25 cellular contexts compared by ENCODE assay signal in genomic region chr4:77804471-77804870, GRCh38. TPM values are rescaled to one million over a fixed set of nuclear protein-coding genes. Genes with fewer than 3 reads are reported as not detected.
DNase-seq lines count a peak whose midpoint lies in the region; ATAC-seq, FAIRE-seq and TF ChIP-seq lines count a peak whose summit lies in the region.
"Had no signal": no experiment of that assay in that cellular context is flagged by ENCODE, and none has a peak within 500 bp of the region (broad histone marks: within the 10 kb centered on the region; RNA-seq: fewer than 3 reads in every experiment).

No MANE protein-coding gene starts in this region.

- peaks cover 0 to 64% (median 45%) of the 10 kb centered on the region in 9 donors for H3K4me1 ChIP-seq in heart right ventricle
- H3K4me1 ChIP-seq: SJCRH30 had no signal

- no peak overlapping the region for H3K4me3 ChIP-seq in fibroblast of mammary gland (ENCODE audit: control insufficient read depth, low read depth, low read length)
- no peak overlapping the region for H3K4me3 ChIP-seq in heart right ventricle
- H3K4me3 ChIP-seq: BLaER1, body of pancreas, HAP-1, SJCRH30 had no signal

- H3K27ac ChIP-seq in heart right ventricle, result no peak overlapping the region
- H3K27ac ChIP-seq: BLaER1, body of pancreas, SJCRH30 had no signal

- DNase-seq in EL (peak; percentile 40), amniotic epithelial cell (ENCODE audit: low read depth) (peak; percentile 22), fibroblast of mammary gland (ENCODE audit: low read depth) (peak; percentile 20), NOMO-1 treated with DMSO at 0.1 percent for 48 hours (lab: John Stamatoyannopoulos, UW; ENCODE audit: unreplicated experiment) (no peak), heart right ventricle (no peak), HuH-7.5 (ENCODE audit: low spot score) (no peak)
- DNase-seq: ACHN; activated naive CD4-positive, alpha-beta T cell treated with Interleukin-2 at 50 U/mL for 16 hours; body of pancreas; endodermal cell; naive B cell; NCI-H2171; NCI-H510A treated with DMSO at 0.1 percent for 48 hours; NK-92 treated with Interleukin-12 subunit alpha and Interleukin-12 subunit beta, amount 100 ng/mL, for 24 hours; SJCRH30; stimulated activated CD4-positive, alpha-beta T cell treated with anti-CD3 and anti-CD28 coated beads, Interleukin-4, amount 100 ng/mL, for 1 hour; stimulated activated naive CD8-positive, alpha-beta T cell treated with anti-CD3 and anti-CD28 coated beads, Interleukin-15, Interleukin-2, amounts not matched to agents 100 U/mL and 50 U/mL, for 24 hours had no signal

- intact Hi-C loops in heart right ventricle (cut with DNase I), result no loop called here

- no peaks in the 10 kb centered on the region for H3K27me3 ChIP-seq in heart right ventricle
- H3K27me3 ChIP-seq: BLaER1, body of pancreas, SJCRH30 had no signal

- peak; percentile 32 for FAIRE-seq in A204.1 (lab: Jason Lieb, UNC)
- FAIRE-seq: colon, RCC 7860 had no signal

- H3K36me3 ChIP-seq in heart right ventricle, result no peaks in the 10 kb centered on the region
- H3K36me3 ChIP-seq: HAP-1, SJCRH30 had no signal

- ATAC-seq in GM21825 (IDR thresholded peaks at IDR 0.05; ENCODE audit: unreplicated experiment), result no peak
- no peak for ATAC-seq in heart right ventricle
- ATAC-seq: activated CD4-positive, CD25-positive, alpha-beta regulatory T cell treated with anti-CD3 and anti-CD28 coated beads, Interleukin-2, amount 50 U/mL, for 24 hours; body of pancreas; left lobe of liver; stimulated activated naive CD8-positive, alpha-beta T cell treated with anti-CD3 and anti-CD28 coated beads, Interleukin-15, Interleukin-2, amounts not matched to agents 100 U/mL and 50 U/mL, for 24 hours had no signal

- no peaks in the 10 kb centered on the region for H3K9me3 ChIP-seq in heart right ventricle
- H3K9me3 ChIP-seq: body of pancreas, HAP-1, SJCRH30 had no signal

- TF ChIP-seq CTCF in fibroblast of mammary gland (conservative IDR thresholded peaks at IDR 0.05; ENCODE audit: control insufficient read depth, insufficient read depth, low read depth, low read length) (no peak), heart right ventricle (IDR thresholded peaks at IDR 0.05) (no peak)

RNA-seq across cellular contexts. Expression of gene CNOT6L, which starts 14.7 kb away (rescaled TPM):
- total RNA-seq in heart right ventricle, result 10 to 100 TPM; 13.8 to 32.2 (median 23.4) TPM
- 1 to 10 TPM; 3.2 to 3.5 TPM for polyA plus RNA-seq in heart right ventricle

RNA-seq across cellular contexts. Expression of gene MRPL1, which starts 58.2 kb away (rescaled TPM):
- total RNA-seq in heart right ventricle, result 10 to 100 TPM; 29.1 to 57.6 (median 46.7) TPM
- polyA plus RNA-seq in heart right ventricle, result 10 to 100 TPM; 30.7 to 46.2 TPM

Comparison
In these comparisons a context has a peak if more than half of its experiments do, and no peak if none do; other contexts are left out.
1. DNase-seq: peak in EL (single experiment), amniotic epithelial cell (single experiment) and fibroblast of mammary gland (single experiment); none in NOMO-1 treated with DMSO at 0.1 percent for 48 hours (single experiment), heart right ventricle (0 of 2) and HuH-7.5 (single experiment).